In the genomic region with DNA sequence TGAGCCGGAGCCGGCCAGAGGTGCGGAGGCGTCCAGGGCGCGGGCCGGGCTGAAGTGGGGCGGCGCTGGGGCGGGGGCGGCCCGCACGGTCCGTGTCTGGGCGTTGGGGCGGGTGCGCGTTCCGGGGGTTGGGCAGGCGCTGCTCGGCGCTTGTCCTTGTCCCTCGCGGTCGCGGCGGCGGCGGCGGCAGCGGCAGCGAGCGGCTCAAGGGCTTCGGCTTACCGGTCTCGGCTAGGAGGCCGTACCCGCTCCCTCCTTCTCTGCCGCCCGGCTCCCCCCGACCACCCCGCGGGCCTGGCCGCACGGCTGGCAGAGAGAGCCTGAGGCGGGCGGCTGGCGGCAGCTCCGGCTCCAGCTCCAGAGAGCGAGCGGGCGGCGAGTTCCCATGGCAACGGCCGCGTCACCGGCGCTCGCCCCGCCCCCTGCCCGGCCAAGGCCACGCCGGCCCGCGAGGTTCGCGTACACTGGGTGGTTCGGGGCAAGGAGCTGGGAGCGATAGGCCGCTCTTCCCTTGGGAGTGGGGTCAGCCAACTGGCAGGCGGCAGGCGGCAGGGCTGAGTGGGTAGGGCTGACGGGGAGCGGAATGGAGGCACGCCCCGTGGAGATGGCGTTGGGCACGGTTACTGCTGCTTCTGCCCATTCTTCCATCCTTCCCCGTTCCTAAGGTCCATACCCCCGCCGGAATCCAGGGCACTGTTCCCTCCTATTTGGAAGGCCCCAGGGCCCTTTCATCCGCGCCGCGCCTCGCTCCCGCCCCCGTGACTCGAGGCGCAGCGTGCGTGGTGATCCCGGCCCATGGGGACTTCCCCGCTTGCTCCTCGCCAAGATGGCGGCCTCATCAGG, we compare ENCODE assay signal across 8 cellular contexts. TPM values are rescaled to one million over a fixed set of nuclear protein-coding genes. Genes with fewer than 3 reads are reported as not detected.
DNase-seq lines count a peak whose midpoint lies in the region; ATAC-seq and TF ChIP-seq lines count a peak whose summit lies in the region.

TSS of gene LRRC73 (minus strand) at position 363 of the 843 bp plus-strand sequence. CDS start 561 bp downstream, outside the sequence.

- intact Hi-C loops in activated CD4-positive, alpha-beta T cell treated with anti-CD3 and anti-CD28 coated beads, Interleukin-2, amount 10 ng/mL, durations not matched to agents 24 days and 14 days (cut with micrococcal nuclease): no loop called here

- peak within 1 kb of the TSS; percentile 84 for H3K4me3 Mint-ChIP-seq in activated CD4-positive, alpha-beta T cell treated with anti-CD3 and anti-CD28 coated beads, Interleukin-2, amount 10 ng/mL, durations not matched to agents 24 days and 14 days

- H3K27me3 Mint-ChIP-seq in activated CD4-positive, alpha-beta T cell treated with anti-CD3 and anti-CD28 coated beads, Interleukin-2, amount 10 ng/mL, durations not matched to agents 24 days and 14 days: peaks cover 19% of the 10 kb centered on the region

- H3K4me3 ChIP-seq in coronary artery: peak within 1 kb of the TSS; percentile 97

- H3K27ac ChIP-seq in coronary artery: peak within 1 kb of the TSS; percentile 39 to 77

- H3K9me3 Mint-ChIP-seq in activated CD4-positive, alpha-beta T cell treated with anti-CD3 and anti-CD28 coated beads, Interleukin-2, amount 10 ng/mL, durations not matched to agents 24 days and 14 days: no peaks in the 10 kb centered on the region

- H3K36me3 Mint-ChIP-seq in activated CD4-positive, alpha-beta T cell treated with anti-CD3 and anti-CD28 coated beads, Interleukin-2, amount 10 ng/mL, durations not matched to agents 24 days and 14 days (ENCODE audit: low read depth): peaks cover 42% of the 10 kb centered on the region

- peak; percentile 69 for ATAC-seq in HG02610 (IDR thresholded peaks at IDR 0.05; ENCODE audit: unreplicated experiment)
- ATAC-seq in left lobe of liver: peak; percentile 88
- no peak for ATAC-seq in GM18873 (IDR thresholded peaks at IDR 0.05; ENCODE audit: low FRiP score, unreplicated experiment)

- H3K4me1 Mint-ChIP-seq in activated CD4-positive, alpha-beta T cell treated with anti-CD3 and anti-CD28 coated beads, Interleukin-2, amount 10 ng/mL, durations not matched to agents 24 days and 14 days: peaks cover 25% of the 10 kb centered on the region

- DNase-seq in GM04504 (ENCODE audit: low read depth) (peak; percentile 68), NCI-H226 (peak; percentile 79), coronary artery (ENCODE audit: low spot score) (peak; percentile 93), left lobe of liver (ENCODE audit: low spot score) (peak; percentile 95)
- DNase-seq in activated CD4-positive, alpha-beta T cell treated with anti-CD3 and anti-CD28 coated beads, Interleukin-2, amount 10 ng/mL, durations not matched to agents 24 days and 14 days: peak; percentile 96
- DNase-seq in stimulated activated CD4-positive, alpha-beta T cell treated with anti-CD3 and anti-CD28 coated beads, Interleukin-1b, Interleukin-23, amount 100 ng/mL, for 4 hours (ENCODE audit: low read depth in 2 of 2): peak; percentile 63 to 83

- H3K27ac Mint-ChIP-seq in activated CD4-positive, alpha-beta T cell treated with anti-CD3 and anti-CD28 coated beads, Interleukin-2, amount 10 ng/mL, durations not matched to agents 24 days and 14 days: peak within 1 kb of the TSS; percentile 34

- TF ChIP-seq CTCF in coronary artery (IDR thresholded peaks at IDR 0.05): no peak

RNA-seq across cellular contexts. Expression of gene LRRC73, which starts in this region (rescaled TPM):
- 0.14 and 0.51 TPM in 2 replicates for total RNA-seq in activated CD4-positive, alpha-beta T cell treated with anti-CD3 and anti-CD28 coated beads, Interleukin-2, amount 10 ng/mL, durations not matched to agents 24 days and 14 days
- total RNA-seq in left lobe of liver: 0.40 TPM

Comparison
In these comparisons a context has a peak if more than half of its experiments do, and no peak if none do; other contexts are left out.
1. Peak in DNase-seq in activated CD4-positive, alpha-beta T cell treated with anti-CD3 and anti-CD28 coated beads, Interleukin-2, amount 10 ng/mL, durations not matched to agents 24 days and 14 days; RNA of the gene not detected or under 1 TPM.
2. Peak in DNase-seq and ATAC-seq in left lobe of liver; RNA of the gene not detected or under 1 TPM.